ENCODE assay signal across 25 cellular contexts in genomic region chr20:50953821-50954220, GRCh38. TPM values are rescaled to one million over a fixed set of nuclear protein-coding genes. Genes with fewer than 3 reads are reported as not detected.
DNase-seq lines count a peak whose midpoint lies in the region; ATAC-seq, FAIRE-seq and TF ChIP-seq lines count a peak whose summit lies in the region.
"Had no signal": no experiment of that assay in that cellular context is flagged by ENCODE, and none has a peak within 500 bp of the region (broad histone marks: within the 10 kb centered on the region; RNA-seq: fewer than 3 reads in every experiment).

No MANE protein-coding gene starts in this region.

- no peak overlapping the region for H2AFZ ChIP-seq in Loucy (ENCODE audit: low read length)
- H2AFZ ChIP-seq in osteoblast (ENCODE audit: low read length): no peak overlapping the region
- H2AFZ ChIP-seq: GM23248 had no signal

- TF ChIP-seq CTCF in Loucy (conservative IDR thresholded peaks at IDR 0.05; ENCODE audit: low read length) (no peak), bronchial epithelial cell (IDR thresholded peaks at IDR 0.05; ENCODE audit: insufficient read depth, low read length, severe bottlenecking) (no peak), osteoblast (IDR thresholded peaks at IDR 0.05; ENCODE audit: extremely low read depth, low read depth, low read length) (no peak), natural killer cell (IDR thresholded peaks at IDR 0.05) (no peak)

- H3K4me3 ChIP-seq in Loucy (ENCODE audit: low read length, poor library complexity, severe bottlenecking) (no peak overlapping the region), bronchial epithelial cell (ENCODE audit: low read depth, low read length) (no peak overlapping the region), osteoblast (ENCODE audit: insufficient read depth, low read length) (no peak overlapping the region)
- H3K4me3 ChIP-seq: GM23248 had no signal

- no peaks in the 10 kb centered on the region for H3K36me3 Mint-ChIP-seq in natural killer cell

- no peak overlapping the region for H3K4me3 Mint-ChIP-seq in natural killer cell
- H3K4me3 Mint-ChIP-seq: B cell; CD8-positive, alpha-beta T cell had no signal

- H3K9me2 ChIP-seq in Loucy (replicated peaks; ENCODE audit: low read depth, low read length): no peaks in the 10 kb centered on the region

- H3K27me3 Mint-ChIP-seq in natural killer cell (ENCODE audit: low read depth in 2 of 2): no peaks in the 10 kb centered on the region
- H3K27me3 Mint-ChIP-seq: B cell had no signal

- H3K4me2 ChIP-seq in Loucy (ENCODE audit: low read depth, low read length, poor library complexity, severe bottlenecking): peak overlapping the region; percentile 93
- no peak overlapping the region for H3K4me2 ChIP-seq in osteoblast (ENCODE audit: insufficient read depth, low read length)

- no peak overlapping the region for H3K27ac ChIP-seq in osteoblast (ENCODE audit: low read depth, low read length)
- H3K27ac ChIP-seq: 22Rv1, C4-2B, GM23248, RWPE1 had no signal

- H3K79me2 ChIP-seq in Loucy (ENCODE audit: insufficient read depth, low read length) (peaks cover 73% of the 10 kb centered on the region), osteoblast (ENCODE audit: insufficient read depth, low read length) (peaks cover 85% of the 10 kb centered on the region)

- no peak overlapping the region for H3K9ac ChIP-seq in Loucy (ENCODE audit: low read depth, low read length, poor library complexity, severe bottlenecking)

- H3K4me1 ChIP-seq in Loucy (ENCODE audit: insufficient read depth, low read length, poor library complexity, severe bottlenecking): peaks cover 23% of the 10 kb centered on the region
- H3K4me1 ChIP-seq in osteoblast (ENCODE audit: insufficient read depth, low read length): peaks cover 11% of the 10 kb centered on the region

- H3K4me1 Mint-ChIP-seq in natural killer cell: peaks cover 28 to 37% of the 10 kb centered on the region in 2 donors

- FAIRE-seq in bronchial epithelial cell (lab: Jason Lieb, UNC): no peak
- FAIRE-seq: GM18507 had no signal

- intact Hi-C loops in natural killer cell (cut with micrococcal nuclease): no loop called here

- H3K36me3 ChIP-seq in Loucy (ENCODE audit: insufficient read depth, low read length) (peaks cover 47% of the 10 kb centered on the region; the same call in 1 of the 2 replicates), bronchial epithelial cell (ENCODE audit: control insufficient read depth, insufficient read depth, low read length) (peaks cover 13% of the 10 kb centered on the region), osteoblast (ENCODE audit: insufficient read depth, low read length) (peaks cover 60% of the 10 kb centered on the region)

- H3K9me3 Mint-ChIP-seq in natural killer cell: no peaks in the 10 kb centered on the region
- H3K9me3 Mint-ChIP-seq: CD8-positive, alpha-beta T cell had no signal

- H3K27me3 ChIP-seq in Loucy (ENCODE audit: insufficient read depth, low read length, poor library complexity, severe bottlenecking): no peaks in the 10 kb centered on the region
- no peaks in the 10 kb centered on the region for H3K27me3 ChIP-seq in bronchial epithelial cell (ENCODE audit: control insufficient read depth, insufficient read depth, low read length)
- no peaks in the 10 kb centered on the region for H3K27me3 ChIP-seq in osteoblast (ENCODE audit: insufficient read depth, low read length)

- peak overlapping the region in 1 of 2 donors; percentile 24 for H3K27ac Mint-ChIP-seq in natural killer cell
- H3K27ac Mint-ChIP-seq: B cell; CD8-positive, alpha-beta T cell had no signal

- H3F3A ChIP-seq in Loucy (ENCODE audit: low read depth): no peaks in the 10 kb centered on the region

- no peaks in the 10 kb centered on the region for H3K9me3 ChIP-seq in Loucy (ENCODE audit: insufficient read depth, low read depth, low read length)
- H3K9me3 ChIP-seq in osteoblast (ENCODE audit: low read depth, low read length): no peaks in the 10 kb centered on the region
- H3K9me3 ChIP-seq: Caco-2 had no signal

- no peak for DNase-seq in activated CD4-positive, CD25-positive, alpha-beta regulatory T cell (lab: John Stamatoyannopoulos, UW)
- DNase-seq in bronchial epithelial cell (ENCODE audit: low read depth) (peak; percentile 53), osteoblast (ENCODE audit: insufficient read length, low spot score, missing footprints) (peak; percentile 25), natural killer cell (no peak)
- DNase-seq: Caco-2; CD8-positive, alpha-beta T cell; DMS 273 treated with DMSO at 0.1 percent for 48 hours; DMS79 treated with DMSO at 0.1 percent for 48 hours; GM23248; H7; Karpas-422; NCI-H2029; NCI-H446 treated with DMSO at 0.1 percent for 48 hours; NCI-H526; NCI-H82; SHP77 treated with DMSO at 0.1 percent for 48 hours had no signal

- ATAC-seq in activated CD4-positive, CD25-positive, alpha-beta regulatory T cell treated with anti-CD3 and anti-CD28 coated beads, Interleukin-2, amount 50 U/mL, for 24 hours: peak; percentile 41 to 47
- ATAC-seq in natural killer cell (no peak), GM21576 (IDR thresholded peaks at IDR 0.05; ENCODE audit: unreplicated experiment) (no peak), HG03097 (IDR thresholded peaks at IDR 0.05; ENCODE audit: low FRiP score, unreplicated experiment) (no peak)
- ATAC-seq: CD8-positive, alpha-beta T cell had no signal

- peaks cover 71% of the 10 kb centered on the region for H4K20me1 ChIP-seq in Loucy (ENCODE audit: insufficient read depth, low read length, poor library complexity, severe bottlenecking)
- peaks cover 48% of the 10 kb centered on the region for H4K20me1 ChIP-seq in osteoblast (ENCODE audit: insufficient read depth, low read length)

RNA-seq across cellular contexts. Expression of gene DPM1, which starts 4.5 kb away (rescaled TPM):
- 82.7 and 87.8 TPM in 2 replicates for total RNA-seq in bronchial epithelial cell
- 43.3 and 53.2 TPM in 2 replicates for total RNA-seq in osteoblast
- total RNA-seq in natural killer cell: 10 to 100 TPM; 21.2 to 26.1 (median 25.6) TPM

RNA-seq across cellular contexts. Expression of gene MOCS3, which starts 4.8 kb away (rescaled TPM):
- total RNA-seq in bronchial epithelial cell (8.1 and 9.7 TPM in 2 replicates), osteoblast (9.7 and 10.5 TPM in 2 replicates), natural killer cell (1 to 10 TPM; 2.2 to 2.5 (median 2.3) TPM)

RNA-seq across cellular contexts. Expression of gene ADNP, which starts 22.6 kb away (rescaled TPM):
- total RNA-seq in bronchial epithelial cell: 22.5 and 28.2 TPM in 2 replicates
- total RNA-seq in osteoblast: 23.5 and 26.2 TPM in 2 replicates
- total RNA-seq in natural killer cell: 10 to 100 TPM; 56.8 to 75.8 (median 66.8) TPM

Comparison
In these comparisons a context has a peak if more than half of its experiments do, and no peak if none do; other contexts are left out.
1. ATAC-seq: peak in activated CD4-positive, CD25-positive, alpha-beta regulatory T cell treated with anti-CD3 and anti-CD28 coated beads, Interleukin-2, amount 50 U/mL, for 24 hours (2 of 2); none in natural killer cell (0 of 3), GM21576 (single experiment) and HG03097 (single experiment).
2. DNase-seq: peak in bronchial epithelial cell (single experiment) and osteoblast (single experiment); none in activated CD4-positive, CD25-positive, alpha-beta regulatory T cell (0 of 4) and natural killer cell (single experiment).